In genomic region chr7:76303057-76303828, GRCh38 we compare ENCODE assay signal across 8 cellular contexts.
DNase-seq lines count a peak whose midpoint lies in the region; ATAC-seq lines count a peak whose summit lies in the region.

No MANE protein-coding gene starts in this region.

- peak; percentile 94 for DNase-seq in EL
- DNase-seq in NCI-H82 treated with DMSO at 0.1 percent for 48 hours (lab: John Stamatoyannopoulos, UW; ENCODE audit: unreplicated experiment): peak; percentile 91
- peak; percentile 57 to 66 for DNase-seq in activated CD8-positive, alpha-beta memory T cell treated with anti-CD3 and anti-CD28 coated beads for 4 hours (ENCODE audit: low read depth in 2 of 2)
- DNase-seq in effector CD8-positive, alpha-beta T cell (lab: John Stamatoyannopoulos, UW): peak; percentile 83
- peak; percentile 79 for DNase-seq in medulla oblongata (ENCODE audit: extremely low spot score)
- DNase-seq in stimulated activated CD4-positive, alpha-beta T cell treated with anti-CD3 and anti-CD28 coated beads, TNF-alpha, amount 100 ng/mL, for 4 hours (ENCODE audit: low read depth in 3 of 3): peak; percentile 70 to 76 (median 73)
- no peak for DNase-seq in cortex of kidney (lab: John Stamatoyannopoulos, UW)

- ATAC-seq in HG02763 (IDR thresholded peaks at IDR 0.05; ENCODE audit: unreplicated experiment): peak; percentile 41
